Comparison of ENCODE assay signal across 23 cellular contexts in the genomic region with DNA sequence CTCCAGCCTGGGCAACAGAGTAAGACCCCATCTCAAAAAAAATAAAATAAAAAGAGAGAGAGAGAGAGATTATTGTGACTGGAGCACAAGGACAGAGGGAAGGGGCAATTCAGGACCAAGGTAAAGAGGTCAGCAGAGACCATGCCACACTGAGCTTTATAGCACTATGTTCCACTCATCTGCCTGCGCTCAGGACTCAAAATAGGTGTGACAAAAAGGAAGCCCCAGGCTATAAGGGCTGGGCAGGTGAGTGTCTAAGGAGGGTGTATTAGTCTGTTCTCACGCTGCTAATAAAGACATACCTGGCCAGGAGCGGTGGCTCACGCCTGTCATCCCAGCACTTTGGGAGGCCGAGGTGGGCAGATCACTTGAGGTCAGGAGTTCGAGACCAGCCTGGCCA.
"Had no signal": no experiment of that assay in that cellular context is flagged by ENCODE, and none has a peak within 500 bp of the region (broad histone marks: within the 10 kb centered on the region; RNA-seq: fewer than 3 reads in every experiment).

No MANE protein-coding gene starts in this region.

- DNase-seq: colonic mucosa; cortex of kidney; dermis blood vessel endothelial cell; dorsolateral prefrontal cortex; effector CD4-positive, alpha-beta T cell; effector CD8-positive, alpha-beta T cell; effector memory CD4-positive, alpha-beta T cell; effector memory CD8-positive, alpha-beta T cell; endodermal cell; erythroblast; foreskin fibroblast; foreskin keratinocyte; foreskin melanocyte; gastrocnemius medialis; glutamatergic neuron; heart left ventricle; heart right ventricle had no signal

- H3K27ac Mint-ChIP-seq: dendritic cell treated with granulocyte-macrophage colony-stimulating factor and Interleukin-4, amounts not matched to agents 40 ng/mL and 50 ng/mL, for 4 days; effector memory CD8-positive, alpha-beta T cell; endodermal cell had no signal

- H3K4me3 Mint-ChIP-seq: dendritic cell treated with granulocyte-macrophage colony-stimulating factor and Interleukin-4, amounts not matched to agents 40 ng/mL and 50 ng/mL, for 4 days; effector memory CD8-positive, alpha-beta T cell; endodermal cell had no signal

- H3K27ac ChIP-seq: colonic mucosa, coronary artery, dorsolateral prefrontal cortex, epithelial cell of prostate, esophagus muscularis mucosa, foreskin keratinocyte, gastrocnemius medialis, gastroesophageal sphincter, heart left ventricle, heart right ventricle had no signal

- H3K4me3 ChIP-seq: colonic mucosa, coronary artery, dorsolateral prefrontal cortex, esophagus muscularis mucosa, gastrocnemius medialis, gastroesophageal sphincter, heart left ventricle, heart right ventricle had no signal

- H3K9me3 ChIP-seq: colonic mucosa, gastrocnemius medialis, heart left ventricle had no signal

- H3K27me3 ChIP-seq: colonic mucosa, foreskin keratinocyte had no signal

- ATAC-seq: effector memory CD8-positive, alpha-beta T cell; esophagus mucosa; foreskin keratinocyte; gastrocnemius medialis; gastroesophageal sphincter; heart left ventricle; heart right ventricle had no signal

- H3K36me3 ChIP-seq: colonic mucosa, esophagus muscularis mucosa, gastrocnemius medialis, gastroesophageal sphincter, heart left ventricle, heart right ventricle had no signal

- H3K4me1 ChIP-seq: colonic mucosa, esophagus muscularis mucosa, foreskin keratinocyte, gastrocnemius medialis, gastroesophageal sphincter, heart left ventricle, heart right ventricle had no signal

- H3K9me3 Mint-ChIP-seq: dendritic cell treated with granulocyte-macrophage colony-stimulating factor and Interleukin-4, amounts not matched to agents 40 ng/mL and 50 ng/mL, for 4 days; effector memory CD8-positive, alpha-beta T cell; endodermal cell had no signal
